In genomic region chr2:95057535-95058453, GRCh38 we compare ENCODE assay signal across 14 cellular contexts. TPM values are rescaled to one million over a fixed set of nuclear protein-coding genes. Genes with fewer than 3 reads are reported as not detected.
DNase-seq lines count a peak whose midpoint lies in the region; ATAC-seq and TF ChIP-seq lines count a peak whose summit lies in the region.
"Had no signal": no experiment of that assay in that cellular context is flagged by ENCODE, and none has a peak within 500 bp of the region (broad histone marks: within the 10 kb centered on the region; RNA-seq: fewer than 3 reads in every experiment).

No MANE protein-coding gene starts in this region.

- no peak for ATAC-seq in left lung

- WGBS in thyroid gland, 2 donors, result 63 to 65% methylated on average over 19 to 28 of the region's 28 CpGs

- H3K4me1 ChIP-seq in thyroid gland (peaks cover 15 to 34% of the 10 kb centered on the region in 2 donors), left lung (no peaks in the 10 kb centered on the region)

- no peak overlapping the region for H3K4me3 ChIP-seq in thyroid gland (replicated peaks in 1 of 3)
- no peak overlapping the region for H3K4me3 ChIP-seq in left lung
- H3K4me3 ChIP-seq: skin epidermis had no signal

- intact Hi-C loops in thyroid gland (cut with DNase I), result no loop called here
- intact Hi-C loops in left lung (cut with DNase I), result no loop called here

- POLR2A ChIA-PET in GM10248 (lab: Yijun Ruan, JAX), result no interaction called here

- no peak for TF ChIP-seq POLR2A in thyroid gland (IDR thresholded peaks at IDR 0.05)

- H3K27ac ChIP-seq in cingulate gyrus (ENCODE audit: low read depth, low read length) (peak overlapping the region; percentile 93), thyroid gland (peak overlapping the region; percentile 86 to 93 (median 91)), left lung (no peak overlapping the region)
- H3K27ac ChIP-seq: HL-60, skin epidermis had no signal

- H3K9me3 ChIP-seq in thyroid gland (no peaks in the 10 kb centered on the region), left lung (no peaks in the 10 kb centered on the region)

- H3K27me3 ChIP-seq in thyroid gland (no peaks in the 10 kb centered on the region), left lung (peaks cover 0 to 5% of the 10 kb centered on the region in 2 donors)

- CTCF ChIA-PET in GM10248 (lab: Yijun Ruan, JAX), result interaction anchor here (1.4 to 9.4 kb wide), 4 partner anchors 20 to 57 kb away, joined by 3 to 141 read pairs (median 46); partner anchors contain the start of gene MAL

- DNase-seq in activated effector memory CD4-positive, alpha-beta T cell treated with anti-CD3 and anti-CD28 coated beads, Interleukin-2, amount 50 U/mL, for 16 hours, result peak; percentile 54
- DNase-seq in activated effector memory CD4-positive, alpha-beta T cell treated with Interleukin-2 at 50 U/mL for 16 hours, result no peak
- DNase-seq in midbrain (lab: John Stamatoyannopoulos, UW) (peak; percentile 93), thyroid gland (peak; percentile 58 to 67), SW 1271 (lab: John Stamatoyannopoulos, UW) (no peak), left lung (no peak), GM10248 (ENCODE audit: extremely low spot score) (no peak)
- DNase-seq: H9, NCI-H2227 treated with DMSO at 0.1 percent for 48 hours had no signal

- TF ChIP-seq CTCF in thyroid gland (IDR thresholded peaks at IDR 0.05), result no peak
- TF ChIP-seq CTCF in left lung (IDR thresholded peaks at IDR 0.05), result no peak
- no peak for TF ChIP-seq CTCF in GM10248 (IDR thresholded peaks at IDR 0.05; ENCODE audit: control extremely low read depth, extremely low read depth, low read depth, missing control alignments)

- no peaks in the 10 kb centered on the region for H3K36me3 ChIP-seq in thyroid gland
- no peaks in the 10 kb centered on the region for H3K36me3 ChIP-seq in left lung

RNA-seq across cellular contexts. Expression of gene MAL, which starts 32.3 kb away (rescaled TPM):
- total RNA-seq in thyroid gland (10 to 100 TPM in 3 of 4 donors, 1 to 10 TPM in 1; 5.6 to 19.3 (median 13.3) TPM), left lung (10 to 100 TPM in 1 of 2 donors, 1 to 10 TPM in 1; 1.8 to 13.6 TPM)
- total RNA-seq: cerebellum, fibroblast of lung, H9 had no signal

Comparison
In these comparisons a context has a peak if more than half of its experiments do, and no peak if none do; other contexts are left out.
1. DNase-seq: peak in activated effector memory CD4-positive, alpha-beta T cell treated with anti-CD3 and anti-CD28 coated beads, Interleukin-2, amount 50 U/mL, for 16 hours (single experiment), midbrain (single experiment) and thyroid gland (2 of 2); none in activated effector memory CD4-positive, alpha-beta T cell treated with Interleukin-2 at 50 U/mL for 16 hours (single experiment), SW 1271 (0 of 2), left lung (0 of 2) and GM10248 (single experiment).
2. H3K27ac ChIP-seq: peak in cingulate gyrus (single experiment) and thyroid gland (3 of 3); none in left lung (0 of 2).